8 cellular contexts compared by ENCODE assay signal in the genomic region with DNA sequence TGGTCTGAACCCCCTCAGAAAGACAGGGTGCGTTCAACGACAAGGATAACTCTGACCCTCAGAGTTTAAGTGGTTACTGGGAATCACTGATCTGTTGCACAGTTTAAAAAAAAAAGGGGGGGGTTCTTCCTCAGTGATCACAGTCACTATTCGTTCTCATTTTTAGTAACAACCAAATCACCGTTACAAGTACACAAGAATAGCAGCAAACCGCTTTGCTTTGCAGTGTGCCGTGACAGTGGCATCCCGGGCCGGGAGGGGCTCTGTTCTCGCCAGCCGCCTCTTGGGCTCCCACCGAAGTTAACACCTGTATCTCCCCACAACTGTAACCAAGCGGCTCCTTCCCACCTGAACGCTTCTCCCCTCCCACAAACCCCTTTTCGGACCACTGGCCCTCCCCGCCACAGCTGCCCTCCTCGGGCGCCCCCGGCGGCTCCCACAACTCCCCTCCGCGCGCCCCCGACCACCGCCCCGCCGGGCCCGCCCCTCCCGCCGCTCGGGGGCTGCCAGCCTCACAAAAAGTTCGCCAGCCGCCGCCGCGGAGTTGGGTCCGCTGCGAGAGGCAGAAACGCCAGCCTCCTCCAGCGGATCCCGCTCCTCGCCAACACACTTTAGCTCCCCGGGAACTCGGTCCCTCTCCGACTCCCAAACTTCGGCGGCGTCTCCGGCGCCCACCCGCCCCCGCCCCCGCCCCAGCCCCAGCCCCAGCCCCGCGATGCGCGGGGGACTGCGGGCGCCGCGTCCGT. TPM values are rescaled to one million over a fixed set of nuclear protein-coding genes. Genes with fewer than 3 reads are reported as not detected.
A peak's percentile ranks its signal among the peaks of the same experiment; 100 is the strongest.
DNase-seq lines count a peak whose midpoint lies in the region; ATAC-seq and TF ChIP-seq lines count a peak whose summit lies in the region.

No MANE protein-coding gene starts in this region.

- H3K36me3 Mint-ChIP-seq in activated B cell treated with CpG ODN at 0.5 μM for 24 hours (ENCODE audit: low read depth) (peaks cover 7% of the 10 kb centered on the region), chondrocyte (ENCODE audit: low read depth) (no peaks in the 10 kb centered on the region)

- peak overlapping the region; percentile 95 for H3K4me3 Mint-ChIP-seq in activated B cell treated with CpG ODN at 0.5 μM for 24 hours
- peak overlapping the region; percentile 84 for H3K4me3 Mint-ChIP-seq in chondrocyte (ENCODE audit: unreplicated experiment)

- no peaks in the 10 kb centered on the region for H3K36me3 ChIP-seq in lung (ENCODE audit: control insufficient read depth in 2 of 2, insufficient read depth in 2 of 2, low read length in 2 of 2)

- no peak for TF ChIP-seq CTCF in activated B cell treated with CpG ODN at 0.5 μM for 24 hours (IDR thresholded peaks at IDR 0.05)
- peak; percentile 35 for TF ChIP-seq CTCF in chondrocyte (IDR thresholded peaks at IDR 0.05)
- no peak for TF ChIP-seq CTCF in lung (IDR thresholded peaks at IDR 0.05; ENCODE audit: control extremely low read depth, extremely low read depth)

- intact Hi-C loops in activated B cell treated with CpG ODN at 0.5 μM for 24 hours (cut with micrococcal nuclease), result loop anchor here (1.0 to 10.0 kb wide), 9 partner anchors 17 to 1345 kb away; a partner anchor contains a TSS

- H3K27me3 Mint-ChIP-seq in activated B cell treated with CpG ODN at 0.5 μM for 24 hours (no peaks in the 10 kb centered on the region), chondrocyte (ENCODE audit: low read depth) (no peaks in the 10 kb centered on the region)

- peak overlapping the region; percentile 76 to 85 for H3K27ac ChIP-seq in lung (ENCODE audit: low read depth in 1 of 2, low read length in 1 of 2)

- H3K9me3 Mint-ChIP-seq in activated B cell treated with CpG ODN at 0.5 μM for 24 hours (no peaks in the 10 kb centered on the region), chondrocyte (ENCODE audit: low read depth) (no peaks in the 10 kb centered on the region)

- ATAC-seq in GM19452 (IDR thresholded peaks at IDR 0.05; ENCODE audit: unreplicated experiment), result peak; percentile 34
- peak; percentile 29 for ATAC-seq in HG03558 (IDR thresholded peaks at IDR 0.05; ENCODE audit: extremely low read depth, unreplicated experiment)
- peak; percentile 26 for ATAC-seq in activated B cell treated with CpG ODN at 0.5 μM for 24 hours (ENCODE audit: low read depth)
- no peak for ATAC-seq in lung (ENCODE audit: insufficient read depth, low FRiP score)

- POLR2A ChIA-PET in activated B cell treated with CpG ODN at 0.5 μM for 24 hours (lab: Charles Lee), result interaction anchor here (0.6 to 7.1 kb wide), 13 partner anchors 9 to 1649 kb away, joined by 3 to 285 read pairs (median 6); a partner anchor contains a TSS

- no peaks in the 10 kb centered on the region for H3K9me3 ChIP-seq in lung (ENCODE audit: control insufficient read depth in 2 of 2, insufficient read depth in 1 of 2, low read length in 1 of 2)

- WGBS in lung, 2 donors, result 0 to 1% methylated on average over 42 to 61 of the region's 61 CpGs

- CTCF ChIA-PET in activated B cell treated with CpG ODN at 0.5 μM for 24 hours (lab: Charles Lee), result interaction anchor here (1.2 kb wide), 1 partner anchor 102 kb away, joined by 3 read pairs; no protein-coding TSS in a partner anchor

- H3K27me3 ChIP-seq in lung (ENCODE audit: control insufficient read depth, insufficient read depth), result no peaks in the 10 kb centered on the region

- H3K4me1 Mint-ChIP-seq in activated B cell treated with CpG ODN at 0.5 μM for 24 hours, result peaks cover 36% of the 10 kb centered on the region
- peaks cover 45% of the 10 kb centered on the region for H3K4me1 Mint-ChIP-seq in chondrocyte (ENCODE audit: low read depth)

- DNase-seq in COLO668 (lab: John Stamatoyannopoulos, UW; ENCODE audit: unreplicated experiment) (peak; percentile 27), activated B cell treated with CpG ODN at 0.5 μM for 24 hours (peak; percentile 61), chondrocyte (ENCODE audit: low spot score) (peak; percentile 84), lung (ENCODE audit: low spot score) (peak; percentile 30), SHP77 treated with DMSO at 0.1 percent for 48 hours (lab: John Stamatoyannopoulos, UW) (no peak)
- peak; percentile 15 for DNase-seq in stimulated activated CD8-positive, alpha-beta memory T cell treated with anti-CD3 and anti-CD28 coated beads, Interleukin-15, amount 100 ng/mL, for 1 hour (ENCODE audit: low read depth)

- peak overlapping the region; percentile 66 for H3K4me3 ChIP-seq in lung

- H3K4me1 ChIP-seq in lung (ENCODE audit: control insufficient read depth in 2 of 2, insufficient read depth in 2 of 2, low read length in 2 of 2), result no peaks in the 10 kb centered on the region

- H3K27ac Mint-ChIP-seq in activated B cell treated with CpG ODN at 0.5 μM for 24 hours (peak overlapping the region; percentile 97), chondrocyte (ENCODE audit: unreplicated experiment) (peak overlapping the region; percentile 79)

RNA-seq across cellular contexts. Expression of a gene that starts 1.2 kb away (rescaled TPM):
- total RNA-seq in activated B cell treated with CpG ODN at 0.5 μM for 24 hours (26.2 and 26.4 TPM in 2 replicates), chondrocyte (47.9 to 61.4 TPM (median 52.0 TPM) in 3 replicates), lung (10 to 100 TPM; 36.2 to 99.9 TPM)
- polyA plus RNA-seq in lung, result 10 to 100 TPM; 17.2 to 18.4 TPM
